In the genomic region with DNA sequence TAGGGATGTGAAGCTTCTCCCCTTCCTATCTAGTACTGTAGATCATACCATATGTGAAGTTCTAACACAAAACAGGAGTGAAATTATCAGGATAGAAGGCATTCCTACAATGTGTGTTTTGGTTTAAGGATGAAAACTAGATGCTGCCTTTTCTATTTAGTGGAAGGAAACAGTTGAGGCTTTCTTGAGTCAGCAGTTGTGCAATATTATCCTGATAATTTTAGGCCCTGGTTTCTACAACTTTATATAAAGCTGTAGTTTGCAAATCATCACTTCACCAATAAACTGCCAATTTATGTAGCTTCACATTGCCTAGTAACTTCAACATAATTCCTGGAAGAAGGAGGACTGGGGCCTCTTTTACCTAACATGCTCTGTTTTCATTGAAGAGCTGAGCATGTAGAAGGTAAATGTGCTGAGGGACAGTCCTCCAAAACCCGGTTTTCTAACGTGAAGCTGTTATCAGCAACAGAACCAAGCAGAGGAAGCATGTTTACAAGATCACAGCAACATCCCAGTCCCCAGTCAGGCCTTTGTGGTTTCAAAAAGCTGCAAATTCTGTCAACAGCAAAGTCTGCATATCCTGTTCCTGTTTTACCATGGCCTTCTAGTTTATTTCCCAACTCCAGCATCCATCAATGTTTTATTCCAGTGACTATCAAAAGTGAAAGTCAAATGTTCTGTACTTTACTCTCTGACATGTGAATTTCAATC, we compare ENCODE assay signal across 8 cellular contexts.
DNase-seq lines count a peak whose midpoint lies in the region; ATAC-seq and TF ChIP-seq lines count a peak whose summit lies in the region.

No MANE protein-coding gene starts in this region.

- no peak overlapping the region for H3K27ac ChIP-seq in neural progenitor cell

- no peaks in the 10 kb centered on the region for H4K20me1 ChIP-seq in neural progenitor cell (ENCODE audit: low read depth)

- no peaks in the 10 kb centered on the region for H3K36me3 Mint-ChIP-seq in neural progenitor cell
- no peaks in the 10 kb centered on the region for H3K36me3 Mint-ChIP-seq in stimulated activated effector memory CD8-positive, alpha-beta T cell treated with anti-CD3 and anti-CD28 coated beads, Interleukin-12 subunit alpha, Interleukin-12 subunit beta, amount 100 ng/mL, for 72 hours

- H3K4me1 ChIP-seq in neural progenitor cell = no peaks in the 10 kb centered on the region

- H3K9ac ChIP-seq in neural progenitor cell = no peak overlapping the region

- H3K4me2 ChIP-seq in neural progenitor cell = no peak overlapping the region

- no peak overlapping the region for H3K27ac Mint-ChIP-seq in neural progenitor cell
- H3K27ac Mint-ChIP-seq in stimulated activated effector memory CD8-positive, alpha-beta T cell treated with anti-CD3 and anti-CD28 coated beads, Interleukin-12 subunit alpha, Interleukin-12 subunit beta, amount 100 ng/mL, for 72 hours = no peak overlapping the region

- H3K9me3 ChIP-seq in neural progenitor cell (ENCODE audit: low read depth) = no peaks in the 10 kb centered on the region

- H3K4me3 ChIP-seq in cardiac fibroblast (replicated peaks in 1 of 2; ENCODE audit: low read depth in 2 of 2, low read length in 2 of 2) = no peak overlapping the region
- H3K4me3 ChIP-seq in neural progenitor cell = no peak overlapping the region

- DNase-seq in cardiac fibroblast (ENCODE audit: low read depth in 2 of 2) (peak; percentile 34 to 55), neural progenitor cell (ENCODE audit: low spot score) (no peak), COLO829 (ENCODE audit: low spot score) (no peak), NCI-H82 treated with DMSO at 0.1 percent for 48 hours (lab: John Stamatoyannopoulos, UW; ENCODE audit: unreplicated experiment) (no peak)
- no peak for DNase-seq in stimulated activated effector memory CD8-positive, alpha-beta T cell treated with anti-CD3 and anti-CD28 coated beads, Interleukin-12 subunit alpha, Interleukin-12 subunit beta, amount 100 ng/mL, for 72 hours (ENCODE audit: low spot score in 2 of 2)
- no peak for DNase-seq in activated CD4-positive, alpha-beta T cell treated with anti-CD3 and anti-CD28 coated beads, Interleukin-2, amount 50 U/mL, for 48 hours

- no peak overlapping the region for H3K4me3 Mint-ChIP-seq in neural progenitor cell
- H3K4me3 Mint-ChIP-seq in stimulated activated effector memory CD8-positive, alpha-beta T cell treated with anti-CD3 and anti-CD28 coated beads, Interleukin-12 subunit alpha, Interleukin-12 subunit beta, amount 100 ng/mL, for 72 hours = no peak overlapping the region

- H3K27me3 ChIP-seq in neural progenitor cell = no peaks in the 10 kb centered on the region

- H3K79me2 ChIP-seq in neural progenitor cell (ENCODE audit: low read depth) = no peaks in the 10 kb centered on the region

- TF ChIP-seq CTCF in cardiac fibroblast (IDR thresholded peaks at IDR 0.05; ENCODE audit: low read depth, low read length) (no peak), neural progenitor cell (IDR thresholded peaks at IDR 0.05) (no peak)

- no peaks in the 10 kb centered on the region for H3K27me3 Mint-ChIP-seq in neural progenitor cell (ENCODE audit: insufficient read depth, low read depth)

- no peaks in the 10 kb centered on the region for H3K9me3 Mint-ChIP-seq in neural progenitor cell
- H3K9me3 Mint-ChIP-seq in stimulated activated effector memory CD8-positive, alpha-beta T cell treated with anti-CD3 and anti-CD28 coated beads, Interleukin-12 subunit alpha, Interleukin-12 subunit beta, amount 100 ng/mL, for 72 hours = peaks cover 9% of the 10 kb centered on the region

- H2AFZ ChIP-seq in neural progenitor cell (replicated peaks) = peak overlapping the region; percentile 9

- ATAC-seq in GM19043 (IDR thresholded peaks at IDR 0.05; ENCODE audit: low read depth, unreplicated experiment) (peak; percentile 56), HG03432 (IDR thresholded peaks at IDR 0.05; ENCODE audit: unreplicated experiment) (peak; percentile 63)
- no peak for ATAC-seq in stimulated activated effector memory CD8-positive, alpha-beta T cell treated with anti-CD3 and anti-CD28 coated beads, Interleukin-12 subunit alpha, Interleukin-12 subunit beta, amount 100 ng/mL, for 72 hours

- no peaks in the 10 kb centered on the region for H3K4me1 Mint-ChIP-seq in neural progenitor cell
- H3K4me1 Mint-ChIP-seq in stimulated activated effector memory CD8-positive, alpha-beta T cell treated with anti-CD3 and anti-CD28 coated beads, Interleukin-12 subunit alpha, Interleukin-12 subunit beta, amount 100 ng/mL, for 72 hours = no peaks in the 10 kb centered on the region

- H3K36me3 ChIP-seq in neural progenitor cell = no peaks in the 10 kb centered on the region

- H3F3A ChIP-seq in neural progenitor cell (ENCODE audit: low read depth) = no peaks in the 10 kb centered on the region

Comparison
In these comparisons a context has a peak if more than half of its experiments do, and no peak if none do; other contexts are left out.
1. DNase-seq: peak in cardiac fibroblast (2 of 2); none in neural progenitor cell (single experiment), COLO829 (single experiment), stimulated activated effector memory CD8-positive, alpha-beta T cell treated with anti-CD3 and anti-CD28 coated beads, Interleukin-12 subunit alpha, Interleukin-12 subunit beta, amount 100 ng/mL, for 72 hours (0 of 2), activated CD4-positive, alpha-beta T cell treated with anti-CD3 and anti-CD28 coated beads, Interleukin-2, amount 50 U/mL, for 48 hours (0 of 2) and NCI-H82 treated with DMSO at 0.1 percent for 48 hours (single experiment).